9 cellular contexts compared by ENCODE assay signal in the genomic region with DNA sequence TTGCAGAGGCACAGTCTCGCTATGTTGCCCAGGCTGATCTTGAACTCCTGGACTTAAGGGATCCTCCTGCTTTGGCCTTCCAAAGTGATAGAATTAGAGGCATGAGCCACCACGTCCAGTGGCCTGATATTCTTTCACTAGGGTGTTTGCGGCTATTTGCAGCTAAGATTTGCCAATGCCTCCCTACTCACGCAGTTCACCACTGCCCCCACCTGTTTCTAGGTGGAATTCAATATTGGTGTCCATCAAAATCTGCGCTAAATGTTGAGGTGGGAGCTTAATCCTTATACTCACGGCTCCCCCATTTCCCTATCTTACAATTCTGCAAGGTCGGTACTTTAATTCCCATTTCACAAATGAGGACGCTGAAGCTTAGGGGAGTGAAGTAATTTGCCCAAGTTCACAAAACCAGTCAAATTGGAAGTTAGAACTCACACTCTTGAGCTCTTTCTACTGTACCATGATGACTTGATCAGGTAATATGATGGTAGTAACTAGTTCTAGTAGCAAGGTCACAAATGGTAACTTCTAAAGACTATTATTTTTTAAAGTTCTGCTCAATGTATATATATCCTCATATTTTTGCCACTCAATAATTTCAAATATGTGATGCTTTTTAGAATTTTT. TPM values are rescaled to one million over a fixed set of nuclear protein-coding genes. Genes with fewer than 3 reads are reported as not detected.
DNase-seq lines count a peak whose midpoint lies in the region; ATAC-seq and TF ChIP-seq lines count a peak whose summit lies in the region.
"Had no signal": no experiment of that assay in that cellular context is flagged by ENCODE, and none has a peak within 500 bp of the region (broad histone marks: within the 10 kb centered on the region; RNA-seq: fewer than 3 reads in every experiment).

No MANE protein-coding gene starts in this region.

- no peaks in the 10 kb centered on the region for H3K36me3 ChIP-seq in naive thymus-derived CD4-positive, alpha-beta T cell (ENCODE audit: control insufficient read depth in 2 of 3, insufficient read depth in 3 of 3, low read length in 3 of 3)
- H3K36me3 ChIP-seq: HAP-1 had no signal

- no peaks in the 10 kb centered on the region for H3K9me3 ChIP-seq in naive thymus-derived CD4-positive, alpha-beta T cell (ENCODE audit: control insufficient read depth in 2 of 3, low read length in 3 of 3)
- H3K9me3 ChIP-seq: HAP-1 had no signal

- ATAC-seq in GM21360 (IDR thresholded peaks at IDR 0.05; ENCODE audit: unreplicated experiment) (peak; percentile 52), HG03095 (IDR thresholded peaks at IDR 0.05; ENCODE audit: unreplicated experiment) (no peak)
- no peak for ATAC-seq in naive thymus-derived CD4-positive, alpha-beta T cell

- POLR2A ChIA-PET in naive thymus-derived CD4-positive, alpha-beta T cell (lab: Charles Lee) = no interaction called here

- no peak overlapping the region for H3K4me3 ChIP-seq in dorsolateral prefrontal cortex
- H3K4me3 ChIP-seq in naive thymus-derived CD4-positive, alpha-beta T cell (ENCODE audit: low read length) = no peak overlapping the region
- H3K4me3 ChIP-seq: HAP-1 had no signal

- no peaks in the 10 kb centered on the region for H3K4me1 ChIP-seq in naive thymus-derived CD4-positive, alpha-beta T cell (ENCODE audit: control insufficient read depth in 2 of 2, insufficient read depth in 2 of 2, low read length in 2 of 2)
- H3K4me1 ChIP-seq: HAP-1 had no signal

- H3K36me3 Mint-ChIP-seq in progenitor cell of endocrine pancreas (ENCODE audit: insufficient read depth) = no peaks in the 10 kb centered on the region
- no peaks in the 10 kb centered on the region for H3K36me3 Mint-ChIP-seq in naive thymus-derived CD4-positive, alpha-beta T cell

- no peaks in the 10 kb centered on the region for H3K27me3 ChIP-seq in dorsolateral prefrontal cortex
- H3K27me3 ChIP-seq in naive thymus-derived CD4-positive, alpha-beta T cell (ENCODE audit: control insufficient read depth in 2 of 2, insufficient read depth in 2 of 2, low read length in 2 of 2) = no peaks in the 10 kb centered on the region

- peaks cover 7% of the 10 kb centered on the region for H3K27me3 Mint-ChIP-seq in progenitor cell of endocrine pancreas
- peaks cover 5 to 52% (median 15%) of the 10 kb centered on the region in 5 donors for H3K27me3 Mint-ChIP-seq in naive thymus-derived CD4-positive, alpha-beta T cell

- H3K4me1 Mint-ChIP-seq in progenitor cell of endocrine pancreas (ENCODE audit: low read depth) = no peaks in the 10 kb centered on the region
- no peaks in the 10 kb centered on the region for H3K4me1 Mint-ChIP-seq in naive thymus-derived CD4-positive, alpha-beta T cell

- no peak overlapping the region for H3K27ac ChIP-seq in dorsolateral prefrontal cortex
- no peak overlapping the region for H3K27ac ChIP-seq in naive thymus-derived CD4-positive, alpha-beta T cell (ENCODE audit: low read depth, low read length)

- DNase-seq in CD1c-positive myeloid dendritic cell (ENCODE audit: extremely low spot score) = peak; percentile 57
- DNase-seq in NCI-H69 (lab: John Stamatoyannopoulos, UW) = peak; percentile 68
- peak in 4 of 10 donors; percentile 30 to 56 (median 38) for DNase-seq in dorsolateral prefrontal cortex
- DNase-seq in progenitor cell of endocrine pancreas (ENCODE audit: low spot score, unreplicated experiment) = peak; percentile 18
- no peak for DNase-seq in activated gamma-delta T cell (lab: John Stamatoyannopoulos, UW)
- no peak for DNase-seq in naive thymus-derived CD4-positive, alpha-beta T cell

- TF ChIP-seq CTCF in dorsolateral prefrontal cortex (IDR thresholded peaks at IDR 0.05 in 54 of 56, conservative IDR thresholded peaks at IDR 0.05 in 2 of 56; ENCODE audit: low read depth in 1 of 56, partially characterized antibody in 56 of 56) (peak; percentile 22 to 81 (median 66)), progenitor cell of endocrine pancreas (IDR thresholded peaks at IDR 0.05; ENCODE audit: unreplicated experiment) (peak; percentile 70)

- H3K9me3 Mint-ChIP-seq in progenitor cell of endocrine pancreas (ENCODE audit: low read depth) = no peaks in the 10 kb centered on the region
- H3K9me3 Mint-ChIP-seq in naive thymus-derived CD4-positive, alpha-beta T cell = peaks cover 0 to 2% (median 0%) of the 10 kb centered on the region in 11 donors

- no peak overlapping the region for H3K4me3 Mint-ChIP-seq in progenitor cell of endocrine pancreas (ENCODE audit: low read depth)
- H3K4me3 Mint-ChIP-seq in naive thymus-derived CD4-positive, alpha-beta T cell = no peak overlapping the region

- H3K27ac Mint-ChIP-seq in progenitor cell of endocrine pancreas = no peak overlapping the region
- no peak overlapping the region for H3K27ac Mint-ChIP-seq in naive thymus-derived CD4-positive, alpha-beta T cell

- intact Hi-C loops in dorsolateral prefrontal cortex (cut with DNase I) = loop anchor here (5.0 to 10.0 kb wide), 3 partner anchors 181 to 393 kb away; no protein-coding TSS in a partner anchor
- intact Hi-C loops in naive thymus-derived CD4-positive, alpha-beta T cell (cut with micrococcal nuclease) = no loop called here

- CTCF ChIA-PET in naive thymus-derived CD4-positive, alpha-beta T cell (lab: Charles Lee) = no interaction called here

RNA-seq across cellular contexts. Expression of a gene that starts 22.1 kb away (rescaled TPM):
- total RNA-seq in dorsolateral prefrontal cortex = 1 to 10 TPM in 115 of 120 experiments, under 1 TPM in 5; 0.72 to 5.2 (median 2.6) TPM
- 3.2 and 3.7 TPM in 2 replicates for total RNA-seq in progenitor cell of endocrine pancreas
- total RNA-seq in naive thymus-derived CD4-positive, alpha-beta T cell = not detected
- not detected for polyA plus RNA-seq in naive thymus-derived CD4-positive, alpha-beta T cell

RNA-seq across cellular contexts. Expression of a gene that starts 27.3 kb away (rescaled TPM):
- total RNA-seq in dorsolateral prefrontal cortex (1,000 to 10,000 TPM in 13 of 120 experiments, 100 to 1,000 TPM in 107; 194 to 1,123 (median 809) TPM), progenitor cell of endocrine pancreas (23.4 and 27.0 TPM in 2 replicates)
- total RNA-seq in naive thymus-derived CD4-positive, alpha-beta T cell = 1 to 10 TPM in 2 of 5 experiments, under 1 TPM in 2, not detected in 1; 0.24 to 9.4 (median 0.77) TPM
- polyA plus RNA-seq in naive thymus-derived CD4-positive, alpha-beta T cell = not detected

Comparison
In these comparisons a context has a peak if more than half of its experiments do, and no peak if none do; other contexts are left out.
1. DNase-seq: peak in CD1c-positive myeloid dendritic cell (single experiment), NCI-H69 (single experiment) and progenitor cell of endocrine pancreas (single experiment); none in activated gamma-delta T cell (single experiment) and naive thymus-derived CD4-positive, alpha-beta T cell (0 of 9).
2. intact Hi-C loops: an anchor here in dorsolateral prefrontal cortex (5.0 to 10.0 kb wide); none called in naive thymus-derived CD4-positive, alpha-beta T cell.